In the genomic region with DNA sequence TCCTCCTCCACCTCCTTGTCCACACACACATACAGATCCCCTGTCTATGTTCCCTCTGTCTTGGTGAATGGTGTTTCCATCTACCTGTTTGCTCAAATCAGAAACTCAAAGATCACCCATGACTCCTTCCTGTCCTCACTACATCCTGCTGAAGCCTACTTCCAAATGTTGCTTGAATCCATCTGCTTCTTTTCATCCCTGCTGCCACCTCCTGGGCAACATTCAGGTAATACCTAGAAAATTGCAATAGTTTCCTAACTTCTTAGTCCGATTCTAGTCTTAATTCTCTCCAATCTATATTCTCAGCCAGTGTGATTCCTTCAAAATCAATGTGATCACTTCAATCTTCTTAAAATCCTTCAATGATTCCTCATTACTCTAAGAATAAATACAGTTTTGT, we compare ENCODE assay signal across 12 cellular contexts.
DNase-seq lines count a peak whose midpoint lies in the region; ATAC-seq and TF ChIP-seq lines count a peak whose summit lies in the region.
"Had no signal": no experiment of that assay in that cellular context is flagged by ENCODE, and none has a peak within 500 bp of the region (broad histone marks: within the 10 kb centered on the region; RNA-seq: fewer than 3 reads in every experiment).

No MANE protein-coding gene starts in this region.

- no peaks in the 10 kb centered on the region for H3K9me3 ChIP-seq in PC-9 (ENCODE audit: insufficient read depth, low read depth)
- no peaks in the 10 kb centered on the region for H3K9me3 ChIP-seq in transverse colon

- peak; percentile 3 for DNase-seq in NCI-H345 (lab: John Stamatoyannopoulos, UW)
- no peak for DNase-seq in NCI-H345 treated with DMSO at 0.1 percent for 48 hours (lab: John Stamatoyannopoulos, UW; ENCODE audit: unreplicated experiment)
- DNase-seq in PC-9 = peak in 1 of 2 experiments; percentile 7
- peak; percentile 39 for DNase-seq in fibroblast of the aortic adventitia (ENCODE audit: low read depth)
- DNase-seq in transverse colon = peak; percentile 48
- no peak for DNase-seq in activated effector memory CD4-positive, alpha-beta T cell treated with Interleukin-2 at 50 U/mL for 16 hours
- DNase-seq: activated CD8-positive, alpha-beta memory T cell treated with anti-CD3 and anti-CD28 coated beads, Interleukin-2, amount 10 ng/mL, durations not matched to agents 7 days and 5 days; CD4-positive, CD25-positive, alpha-beta regulatory T cell; NCI-H2081 treated with DMSO at 0.1 percent for 48 hours; stimulated activated CD4-positive, alpha-beta T cell treated with anti-CD3 and anti-CD28 coated beads, Interleukin-4, amount 100 ng/mL, for 4 hours had no signal

- in situ Hi-C loops in transverse colon (cut with MboI; ENCODE audit: low pct_ligation_motif_present in 1 of 4, low pct_unique_long_range_greater_than_20kb in 1 of 4, low sequenced_read_pairs in 3 of 4) = no loop called here

- H3K79me2 ChIP-seq in PC-9 (ENCODE audit: low read depth) = no peaks in the 10 kb centered on the region

- no peak for TF ChIP-seq EP300 in transverse colon (IDR thresholded peaks at IDR 0.05; ENCODE audit: low read depth)

- TF ChIP-seq CTCF in PC-9 (conservative IDR thresholded peaks at IDR 0.05) (peak; percentile 55; the same call in 1 of the 2 replicates), fibroblast of the aortic adventitia (IDR thresholded peaks at IDR 0.05; ENCODE audit: insufficient read depth, low read length) (peak; percentile 11), transverse colon (IDR thresholded peaks at IDR 0.05) (peak in 3 of 5 experiments; percentile 10 to 37 (median 21))

- no peaks in the 10 kb centered on the region for H3K36me3 ChIP-seq in PC-9 (ENCODE audit: low read depth)
- H3K36me3 ChIP-seq in transverse colon = no peaks in the 10 kb centered on the region

- H3K9me2 ChIP-seq in PC-9 (ENCODE audit: insufficient read depth) = no peaks in the 10 kb centered on the region

- no peak overlapping the region for H3K4me2 ChIP-seq in PC-9

- H3K27me3 ChIP-seq in PC-9 (ENCODE audit: insufficient read depth, low read depth) = no peaks in the 10 kb centered on the region
- no peaks in the 10 kb centered on the region for H3K27me3 ChIP-seq in transverse colon

- H3F3A ChIP-seq in PC-9 (ENCODE audit: insufficient read depth, low read depth) = peaks cover 12% of the 10 kb centered on the region; the same call in 1 of the 2 replicates

- H3K4me3 ChIP-seq in PC-9 (no peak overlapping the region), fibroblast of the aortic adventitia (ENCODE audit: low read depth, low read length) (no peak overlapping the region), transverse colon (no peak overlapping the region)

- TF ChIP-seq POLR2A in transverse colon (IDR thresholded peaks at IDR 0.05) = no peak

- POLR2A ChIA-PET in PC-9 (lab: Charles Lee; ENCODE audit: unreplicated experiment) = interaction anchor here (0.9 kb wide), 1 partner anchor 223 kb away, joined by 3 read pairs; no protein-coding TSS in a partner anchor

- H3K4me1 ChIP-seq in PC-9 (replicated peaks; ENCODE audit: insufficient read depth) = peaks cover 22% of the 10 kb centered on the region
- H3K4me1 ChIP-seq in transverse colon = peaks cover 0 to 11% (median 1%) of the 10 kb centered on the region in 4 donors

- BruUV-seq in PC-9 (replicated peaks; lab: Mats Ljungman, UMichigan) = no TSS peak

- WGBS in transverse colon (ENCODE audit: low coverage in 1 of 2), 2 donors = 17 to 73% methylated on average over 1 of the region's 1 CpG

- ATAC-seq in HG03045 (IDR thresholded peaks at IDR 0.05; ENCODE audit: unreplicated experiment) (no peak), GM18502 (IDR thresholded peaks at IDR 0.05; ENCODE audit: poor library complexity, unreplicated experiment) (no peak)
- ATAC-seq: activated CD8-positive, alpha-beta memory T cell treated with anti-CD3 and anti-CD28 coated beads, Interleukin-2, amount 10 ng/mL, durations not matched to agents 7 days and 5 days had no signal

- H3K27ac ChIP-seq in PC-9 (no peak overlapping the region), transverse colon (no peak overlapping the region)

- no peak overlapping the region for H2AFZ ChIP-seq in PC-9

- intact Hi-C loops in PC-9 (cut with micrococcal nuclease; ENCODE audit: unreplicated experiment) = loop anchor here (10.0 kb wide), 1 partner anchor 216 kb away; no protein-coding TSS in a partner anchor
- intact Hi-C loops in transverse colon (cut with DNase I; ENCODE audit: low total_unique reads) = no loop called here

- no peaks in the 10 kb centered on the region for H4K20me1 ChIP-seq in PC-9 (ENCODE audit: insufficient read depth)

- CTCF ChIA-PET in PC-9 (lab: Charles Lee) = no interaction called here

Comparison
In these comparisons a context has a peak if more than half of its experiments do, and no peak if none do; other contexts are left out.
1. DNase-seq: peak in NCI-H345 (single experiment), fibroblast of the aortic adventitia (single experiment) and transverse colon (single experiment); none in NCI-H345 treated with DMSO at 0.1 percent for 48 hours (single experiment) and activated effector memory CD4-positive, alpha-beta T cell treated with Interleukin-2 at 50 U/mL for 16 hours (single experiment).
2. Peak in every context shown above with its lines, with median percentiles within 50 percentile points of each other: CTCF ChIP-seq.